In the genomic region with DNA sequence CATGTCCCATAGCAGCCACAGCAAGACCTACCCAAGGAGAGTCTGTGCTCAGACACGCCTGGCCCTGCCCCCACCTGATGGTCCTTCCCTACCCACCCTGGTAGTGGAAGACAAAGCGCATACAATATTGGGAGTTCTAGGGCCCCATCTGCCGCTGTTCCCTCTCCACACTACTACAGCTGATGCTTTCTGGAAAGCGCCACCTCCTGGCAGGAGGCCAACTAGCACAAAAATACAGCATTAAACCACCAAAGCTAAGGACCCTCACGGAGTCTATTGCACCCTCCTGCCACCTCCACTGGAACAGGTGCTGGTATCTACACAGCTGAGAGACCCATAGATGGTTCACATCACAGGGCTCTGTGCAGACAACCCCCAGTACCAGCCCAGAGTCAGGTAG, we compare ENCODE assay signal across 11 cellular contexts. TPM values are rescaled to one million over a fixed set of nuclear protein-coding genes. Genes with fewer than 3 reads are reported as not detected.
DNase-seq lines count a peak whose midpoint lies in the region; ATAC-seq and TF ChIP-seq lines count a peak whose summit lies in the region.
"Not testable (repeated sequence)": the region's sequence is repeated elsewhere in the genome, so short reads cannot be mapped to it uniquely, and the experiment has no call there.
"Had no signal": no experiment of that assay in that cellular context is flagged by ENCODE, and none has a peak within 500 bp of the region (broad histone marks: within the 10 kb centered on the region; RNA-seq: fewer than 3 reads in every experiment).

No MANE protein-coding gene starts in this region.

- H3K79me2 ChIP-seq in DND-41 (ENCODE audit: insufficient read depth, low read length): not testable (repeated sequence)

- H3K27ac ChIP-seq in DND-41 (ENCODE audit: low read length): not testable (repeated sequence)

- not testable (repeated sequence) for H3K36me3 ChIP-seq in DND-41 (ENCODE audit: insufficient read depth, low read length)

- TF ChIP-seq CTCF in DND-41 (IDR thresholded peaks at IDR 0.05; ENCODE audit: borderline replicate concordance, extremely low read depth, low read length, poor library complexity, severe bottlenecking) (peak; percentile 49), GM12874 (IDR thresholded peaks at IDR 0.05; ENCODE audit: insufficient read depth, low read depth, low read length) (0 out of 2 replicates have a peak, but pooled peaks have one; percentile 18)
- peak; percentile 30 for TF ChIP-seq CTCF in activated CD8-positive, alpha-beta T cell treated with anti-CD3 and anti-CD28 coated beads for 36 hours (IDR thresholded peaks at IDR 0.05)

- H3K4me1 Mint-ChIP-seq in activated CD8-positive, alpha-beta T cell treated with anti-CD3 and anti-CD28 coated beads for 36 hours (ENCODE audit: low read depth): not testable (repeated sequence)

- not testable (repeated sequence) for H3K4me3 Mint-ChIP-seq in activated CD8-positive, alpha-beta T cell treated with anti-CD3 and anti-CD28 coated beads for 36 hours

- not testable (repeated sequence) for H3K4me1 ChIP-seq in DND-41 (ENCODE audit: insufficient read depth, low read length)

- H2AFZ ChIP-seq in DND-41 (ENCODE audit: low read depth, low read length): not testable (repeated sequence)

- in situ Hi-C loops in SK-MEL-5 (cut with HindIII; ENCODE audit: low pct_unique_long_range_greater_than_20kb, low sequenced_read_pairs): not testable (repeated sequence)

- not testable (repeated sequence) for H3K27me3 Mint-ChIP-seq in activated CD8-positive, alpha-beta T cell treated with anti-CD3 and anti-CD28 coated beads for 36 hours

- H3K27me3 ChIP-seq in DND-41 (ENCODE audit: insufficient read depth, low read length, poor library complexity): not testable (repeated sequence)

- H4K20me1 ChIP-seq in DND-41 (ENCODE audit: insufficient read depth, low read length): not testable (repeated sequence)

- H3K27ac Mint-ChIP-seq in activated CD8-positive, alpha-beta T cell treated with anti-CD3 and anti-CD28 coated beads for 36 hours: not testable (repeated sequence)

- H3K9ac ChIP-seq in DND-41 (ENCODE audit: low read depth, low read length): not testable (repeated sequence)

- H3K4me3 ChIP-seq in DND-41 (ENCODE audit: low read depth in 1 of 2, low read length in 2 of 2); Jurkat, Clone E6-1 (ENCODE audit: low read length): not testable (repeated sequence)

- not testable (repeated sequence) for H3K9me3 ChIP-seq in DND-41 (ENCODE audit: insufficient read depth, low read length, severe bottlenecking)

- DNase-seq in DND-41: peak; percentile 16
- DNase-seq in Jurkat, Clone E6-1 (ENCODE audit: low read depth, low spot score): peak; percentile 11
- peak; percentile 69 for DNase-seq in NCI-H2171 treated with DMSO at 0.1 percent for 48 hours (lab: John Stamatoyannopoulos, UW)
- DNase-seq in SK-MEL-5 (ENCODE audit: low read depth, low spot score): peak; percentile 7
- DNase-seq in activated CD8-positive, alpha-beta T cell treated with anti-CD3 and anti-CD28 coated beads for 36 hours: peak; percentile 44
- DNase-seq in stimulated activated CD4-positive, alpha-beta T cell treated with anti-CD3 and anti-CD28 coated beads, Interleukin-15, amount 100 ng/mL, for 24 hours: peak; percentile 8

- not testable (repeated sequence) for ATAC-seq in DND-41 (ENCODE audit: insufficient read depth, low read depth); activated CD8-positive, alpha-beta T cell treated with anti-CD3 and anti-CD28 coated beads for 36 hours
- peak; percentile 23 for ATAC-seq in esophagus mucosa

- not testable (repeated sequence) for H3K36me3 Mint-ChIP-seq in activated CD8-positive, alpha-beta T cell treated with anti-CD3 and anti-CD28 coated beads for 36 hours (ENCODE audit: low read depth)

- CTCF ChIA-PET in activated CD8-positive, alpha-beta T cell treated with anti-CD3 and anti-CD28 coated beads for 36 hours (lab: Charles Lee): interaction anchor here (1.4 kb wide), 1 partner anchor 21 kb away, joined by 3 read pairs; no protein-coding TSS in a partner anchor

- not testable (repeated sequence) for H3K9me3 Mint-ChIP-seq in activated CD8-positive, alpha-beta T cell treated with anti-CD3 and anti-CD28 coated beads for 36 hours

- intact Hi-C loops in activated CD8-positive, alpha-beta T cell treated with anti-CD3 and anti-CD28 coated beads for 36 hours (cut with micrococcal nuclease): not testable (repeated sequence)

- H3K4me2 ChIP-seq in DND-41 (ENCODE audit: insufficient read depth, low read length): not testable (repeated sequence)

- POLR2A ChIA-PET in activated CD8-positive, alpha-beta T cell treated with anti-CD3 and anti-CD28 coated beads for 36 hours (lab: Charles Lee): not testable (repeated sequence)

RNA-seq across cellular contexts. Expression of gene IGFBP5, which starts 50.9 kb away (rescaled TPM):
- 0.45 TPM for polyA plus RNA-seq in Jurkat, Clone E6-1 (2012; ENCODE audit: insufficient read depth, insufficient read length)
- 0.03 and 0.48 TPM in 2 replicates for total RNA-seq in SK-MEL-5 (2014; rRNA removed; shearing (Covaris generic))
- 0.02 and 0.10 TPM in 2 replicates for polyA plus RNA-seq in SK-MEL-5 (2015; cell fraction: cytosol; rRNA removed)
- not detected in 2 replicates for polyA plus RNA-seq in SK-MEL-5 (2015; cell fraction: nucleus; rRNA removed)
- total RNA-seq in activated CD8-positive, alpha-beta T cell treated with anti-CD3 and anti-CD28 coated beads for 36 hours: not detected
- 34.9 TPM for total RNA-seq in esophagus mucosa
- total RNA-seq: CD4-positive, alpha-beta T cell; HT-29 had no signal
- polyA plus RNA-seq: GM12878 had no signal

Comparison
In these comparisons a context has a peak if more than half of its experiments do, and no peak if none do; other contexts are left out.
1. DNase-seq: peak in every context shown above with its lines; median percentile 69 in NCI-H2171 treated with DMSO at 0.1 percent for 48 hours; 44 in activated CD8-positive, alpha-beta T cell treated with anti-CD3 and anti-CD28 coated beads for 36 hours; 16 in DND-41; 11 in Jurkat, Clone E6-1; 8 in stimulated activated CD4-positive, alpha-beta T cell treated with anti-CD3 and anti-CD28 coated beads, Interleukin-15, amount 100 ng/mL, for 24 hours; 7 in SK-MEL-5.
2. RNA of gene IGFBP5, which starts 50.9 kb away (total RNA-seq): 34.9 TPM in esophagus mucosa (single experiment); 0.03 to 0.48 TPM in SK-MEL-5 and not detected in activated CD8-positive, alpha-beta T cell treated with anti-CD3 and anti-CD28 coated beads for 36 hours; every median in the first group is over 10 times any median in the second.
3. Peak in every context shown above with its lines, with median percentiles within 50 percentile points of each other: CTCF ChIP-seq.